ENCODE assay signal across 21 cellular contexts in genomic region chr1:87898401-87898800, GRCh38.
DNase-seq lines count a peak whose midpoint lies in the region; ATAC-seq, FAIRE-seq and TF ChIP-seq lines count a peak whose summit lies in the region.
"Had no signal": no experiment of that assay in that cellular context is flagged by ENCODE, and none has a peak within 500 bp of the region (broad histone marks: within the 10 kb centered on the region; RNA-seq: fewer than 3 reads in every experiment).

No MANE protein-coding gene starts in this region.

- no peaks in the 10 kb centered on the region for H3F3A ChIP-seq in SK-N-SH (replicated peaks; ENCODE audit: insufficient read depth)

- no peak for TF ChIP-seq RAD21 in SK-N-SH (IDR thresholded peaks at IDR 0.05; ENCODE audit: low read length)

- in situ Hi-C loops in brain microvascular endothelial cell (cut with HindIII; ENCODE audit: low pct_ligation_motif_present, low sequenced_read_pairs): no loop called here

- H2AFZ ChIP-seq in SK-N-SH (ENCODE audit: low read depth): no peak overlapping the region

- CTCF ChIA-PET in SK-N-SH (lab: Yijun Ruan, JAX): no interaction called here

- WGBS in SK-N-SH (ENCODE audit: low lambda C conversion rate): 10% methylated on average over 4 of the region's 4 CpGs

- H3K27ac Mint-ChIP-seq in mesothelial cell of epicardium: peak overlapping the region; percentile 79
- H3K27ac Mint-ChIP-seq: CD4-positive, CD25-positive, alpha-beta regulatory T cell had no signal

- H3K79me2 ChIP-seq in SK-N-SH (ENCODE audit: insufficient read depth): no peaks in the 10 kb centered on the region

- no peak overlapping the region for H3K4me2 ChIP-seq in SK-N-SH
- H3K4me2 ChIP-seq: BLaER1 treated with 17β-estradiol and CSF1 and Interleukin-3, amounts not matched to agents 10 nM and 100 nM had no signal

- no peaks in the 10 kb centered on the region for H3K36me3 ChIP-seq in SK-N-SH (replicated peaks in 1 of 2; ENCODE audit: control insufficient read depth in 1 of 2, insufficient read depth in 2 of 2, low read length in 1 of 2)
- H3K36me3 ChIP-seq in WERI-Rb-1: no peaks in the 10 kb centered on the region
- H3K36me3 ChIP-seq in brain microvascular endothelial cell (replicated peaks): no peaks in the 10 kb centered on the region
- H3K36me3 ChIP-seq: BLaER1 treated with 17β-estradiol and CSF1 and Interleukin-3, amounts not matched to agents 10 nM and 100 nM; HAP-1 had no signal

- H3K27me3 ChIP-seq in SK-N-SH (ENCODE audit: insufficient read depth) (no peaks in the 10 kb centered on the region), WERI-Rb-1 (ENCODE audit: insufficient read depth, low read depth, severe bottlenecking) (no peaks in the 10 kb centered on the region), brain microvascular endothelial cell (replicated peaks) (no peaks in the 10 kb centered on the region)
- H3K27me3 ChIP-seq: BLaER1 treated with 17β-estradiol and CSF1 and Interleukin-3, amounts not matched to agents 10 nM and 100 nM had no signal

- H3K36me3 Mint-ChIP-seq in mesothelial cell of epicardium: no peaks in the 10 kb centered on the region
- H3K36me3 Mint-ChIP-seq: CD4-positive, CD25-positive, alpha-beta regulatory T cell had no signal

- H3K27me3 Mint-ChIP-seq in mesothelial cell of epicardium (ENCODE audit: low read depth): no peaks in the 10 kb centered on the region
- H3K27me3 Mint-ChIP-seq: CD4-positive, CD25-positive, alpha-beta regulatory T cell had no signal

- no peak overlapping the region for H3K4me3 Mint-ChIP-seq in mesothelial cell of epicardium
- H3K4me3 Mint-ChIP-seq: CD4-positive, CD25-positive, alpha-beta regulatory T cell had no signal

- H3K9ac ChIP-seq in SK-N-SH: no peak overlapping the region
- H3K9ac ChIP-seq: BLaER1 treated with 17β-estradiol and CSF1 and Interleukin-3, amounts not matched to agents 10 nM and 100 nM had no signal

- H4K20me1 ChIP-seq in SK-N-SH (ENCODE audit: insufficient read depth): no peaks in the 10 kb centered on the region
- H4K20me1 ChIP-seq: BLaER1 treated with 17β-estradiol and CSF1 and Interleukin-3, amounts not matched to agents 10 nM and 100 nM had no signal

- TF ChIP-seq CTCF in SK-N-SH (IDR thresholded peaks at IDR 0.05) (no peak), WERI-Rb-1 (IDR thresholded peaks at IDR 0.05; ENCODE audit: low read depth, low read length) (no peak), mesothelial cell of epicardium (IDR thresholded peaks at IDR 0.05; ENCODE audit: unreplicated experiment) (no peak), brain microvascular endothelial cell (IDR thresholded peaks at IDR 0.05; ENCODE audit: low read depth, low read length, missing control alignments) (no peak)

- DNase-seq in SK-N-SH: no peak
- no peak for DNase-seq in WERI-Rb-1
- no peak for DNase-seq in mesothelial cell of epicardium (ENCODE audit: low spot score in 2 of 2, unreplicated experiment in 2 of 2)
- DNase-seq in brain microvascular endothelial cell: no peak
- no peak for DNase-seq in GM19239 (ENCODE audit: insufficient read length, low spot score)
- DNase-seq in midbrain (lab: John Stamatoyannopoulos, UW): no peak
- no peak for DNase-seq in GDM1 (lab: John Stamatoyannopoulos, UW)
- DNase-seq: AML-193; CD4-positive, CD25-positive, alpha-beta regulatory T cell; DMS 273 treated with DMSO at 0.1 percent for 48 hours; EL; GF-D8 had no signal

- H3K27ac ChIP-seq in SK-N-SH (ENCODE audit: low read depth in 2 of 2, low read length in 1 of 2) (peak overlapping the region in 1 of 2 experiments; percentile 28; a peak in 1 of 4 replicates), WERI-Rb-1 (peak overlapping the region; percentile 35), brain microvascular endothelial cell (no peak overlapping the region)
- H3K27ac ChIP-seq: 22Rv1; BLaER1 treated with 17β-estradiol and CSF1 and Interleukin-3, amounts not matched to agents 10 nM and 100 nM had no signal

- peaks cover 50% of the 10 kb centered on the region for H3K4me1 Mint-ChIP-seq in mesothelial cell of epicardium
- H3K4me1 Mint-ChIP-seq: CD4-positive, CD25-positive, alpha-beta regulatory T cell had no signal

- H3K9me3 ChIP-seq in SK-N-SH (no peaks in the 10 kb centered on the region), WERI-Rb-1 (ENCODE audit: severe bottlenecking) (no peaks in the 10 kb centered on the region)
- H3K9me3 ChIP-seq: BLaER1 treated with 17β-estradiol and CSF1 and Interleukin-3, amounts not matched to agents 10 nM and 100 nM; HAP-1 had no signal

- no peaks in the 10 kb centered on the region; a peak in 2 of 4 replicates for H3K4me1 ChIP-seq in SK-N-SH (ENCODE audit: control insufficient read depth in 1 of 2, insufficient read depth in 2 of 2, low read depth in 1 of 2, low read length in 1 of 2)

- H3K4me3 ChIP-seq in SK-N-SH (ENCODE audit: low read depth in 2 of 2, low read length in 1 of 2) (no peak overlapping the region), WERI-Rb-1 (ENCODE audit: low read depth, low read length) (no peak overlapping the region), brain microvascular endothelial cell (ENCODE audit: low read depth, low read length) (no peak overlapping the region)
- H3K4me3 ChIP-seq: BLaER1 treated with 17β-estradiol and CSF1 and Interleukin-3, amounts not matched to agents 10 nM and 100 nM; GM12878; HAP-1 had no signal

- H3K9me3 Mint-ChIP-seq in mesothelial cell of epicardium: no peaks in the 10 kb centered on the region

- no peak for FAIRE-seq in GM19239 (lab: Jason Lieb, UNC)
- FAIRE-seq: GM12878, GM18507, H1, HepG2, HTR-8/SVneo had no signal

- H3K9me2 ChIP-seq in SK-N-SH: no peaks in the 10 kb centered on the region

- POLR2A ChIA-PET in SK-N-SH (lab: Yijun Ruan, JAX): no interaction called here

- TF ChIP-seq EP300 in SK-N-SH (IDR thresholded peaks at IDR 0.05; ENCODE audit: borderline replicate concordance in 1 of 2, low read depth in 1 of 2, low read length in 1 of 2): no peak

- ATAC-seq in SK-N-SH treated with all-trans-retinoic acid at 6 μM for 48 hours: no peak
- ATAC-seq: GM12878, HepG2 had no signal

TF ChIP-seq in SK-N-SH treated with all-trans-retinoic acid at 6 μM for 48 hours, 23 proteins besides CTCF, POLR2A, EP300 and RAD21:
- TF ChIP-seq TOX (CRISPR knock-in tag; IDR thresholded peaks at IDR 0.05; ENCODE audit: borderline replicate concordance): peak; percentile 32; the same call in 1 of the 2 replicates
- TF ChIP-seq ZC3H10 (CRISPR knock-in tag; IDR thresholded peaks at IDR 0.05): no peak

TF ChIP-seq in SK-N-SH, 30 proteins besides CTCF, POLR2A, EP300 and RAD21:
- TF ChIP-seq PBX3 (IDR thresholded peaks at IDR 0.05) (no peak), MEF2A (IDR thresholded peaks at IDR 0.05; ENCODE audit: borderline replicate concordance, low read depth) (no peak), JUND (IDR thresholded peaks at IDR 0.05) (no peak), NRF1 (IDR thresholded peaks at IDR 0.05; ENCODE audit: low read depth, low read length) (no peak), TAF1 (IDR thresholded peaks at IDR 0.05; ENCODE audit: borderline replicate concordance, low read depth, low read length) (no peak), ELF1 (IDR thresholded peaks at IDR 0.05) (no peak), RFX5 (IDR thresholded peaks at IDR 0.05; ENCODE audit: low read length) (no peak), GABPA (IDR thresholded peaks at IDR 0.05; ENCODE audit: low read depth) (no peak)
